27 cellular contexts compared by ENCODE assay signal in the genomic region with DNA sequence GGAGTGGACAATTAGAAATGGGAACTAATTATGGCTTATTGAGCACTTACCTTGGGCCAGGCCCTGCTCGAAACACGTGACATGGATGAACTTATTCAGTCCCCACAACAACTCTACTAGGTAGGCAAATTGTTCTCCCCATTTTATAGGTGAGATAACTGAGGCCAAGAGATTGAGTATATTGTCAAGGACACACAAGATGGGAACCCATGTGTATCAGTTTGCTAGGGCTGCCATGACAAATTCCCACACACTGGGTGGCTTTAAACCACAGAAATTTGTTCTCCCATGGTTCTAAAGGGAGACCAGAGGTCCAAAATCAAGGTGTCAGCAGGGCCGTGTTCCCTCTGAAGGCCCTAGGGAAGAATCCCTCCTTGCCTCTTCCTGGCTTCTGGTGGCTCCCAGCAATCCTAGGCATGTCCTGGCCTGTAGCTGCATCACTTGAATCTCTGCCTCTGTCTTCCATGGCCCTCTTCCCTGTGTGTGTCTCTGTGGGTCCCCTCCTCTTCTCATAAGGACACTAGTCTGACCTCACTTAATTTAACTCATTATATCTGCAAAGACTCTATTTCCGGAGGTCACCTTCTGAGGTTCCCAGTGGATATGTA.
DNase-seq lines count a peak whose midpoint lies in the region; ATAC-seq, FAIRE-seq and TF ChIP-seq lines count a peak whose summit lies in the region.
"Had no signal": no experiment of that assay in that cellular context is flagged by ENCODE, and none has a peak within 500 bp of the region (broad histone marks: within the 10 kb centered on the region; RNA-seq: fewer than 3 reads in every experiment).

No MANE protein-coding gene starts in this region.

- WGBS in mesendoderm (ENCODE audit: extremely low coverage, insufficient coverage, low lambda C conversion rate): no CpG with 5 or more reads among the region's 4 CpGs
- 96 to 98% methylated on average over 4 of the region's 4 CpGs for WGBS in pancreas, 2 donors

- peak overlapping the region; percentile 31 to 84 for H3K27ac Mint-ChIP-seq in natural killer cell treated with Interleukin-12 subunit alpha and Interleukin-12 subunit beta and Interleukin-15 and Interleukin-18, amount 100 ng/mL, for 72 hours
- peak overlapping the region in 1 of 2 donors; percentile 12 for H3K27ac Mint-ChIP-seq in natural killer cell
- H3K27ac Mint-ChIP-seq: activated CD8-positive, alpha-beta T cell treated with anti-CD3 and anti-CD28 coated beads, Interleukin-2, amount 10 ng/mL, durations not matched to agents 7 days and 5 days; activated naive CD8-positive, alpha-beta T cell treated with anti-CD3 and anti-CD28 coated beads, Interleukin-2, amount 50 U/mL, for 24 hours; B cell had no signal

- TF ChIP-seq CTCF in natural killer cell (IDR thresholded peaks at IDR 0.05): no peak
- no peak for TF ChIP-seq CTCF in bronchial epithelial cell (IDR thresholded peaks at IDR 0.05; ENCODE audit: insufficient read depth, low read length, severe bottlenecking)
- no peak for TF ChIP-seq CTCF in colonic mucosa (IDR thresholded peaks at IDR 0.05)
- no peak for TF ChIP-seq CTCF in pancreas (IDR thresholded peaks at IDR 0.05)

- H3K27ac ChIP-seq in mesendoderm (ENCODE audit: low read depth, low read length) (no peak overlapping the region), colonic mucosa (no peak overlapping the region), pancreas (no peak overlapping the region)
- H3K27ac ChIP-seq: heart right ventricle, SK-N-MC, transverse colon had no signal

- no peak overlapping the region for H3K18ac ChIP-seq in mesendoderm (ENCODE audit: low read length)

- no peak overlapping the region for H2AK5ac ChIP-seq in mesendoderm (ENCODE audit: low read length)

- no peaks in the 10 kb centered on the region for H3K79me2 ChIP-seq in mesendoderm (ENCODE audit: control insufficient read depth, insufficient read depth, low read length)

- H3K9ac ChIP-seq in mesendoderm (ENCODE audit: low read length) (no peak overlapping the region), colonic mucosa (ENCODE audit: low read depth in 2 of 2, low read length in 2 of 2) (no peak overlapping the region)

- DNase-seq in natural killer cell treated with Interleukin-12 subunit alpha and Interleukin-12 subunit beta and Interleukin-15 and Interleukin-18, amount 100 ng/mL, for 72 hours (ENCODE audit: low spot score): no peak
- DNase-seq in natural killer cell (no peak), bronchial epithelial cell (ENCODE audit: low read depth) (peak; percentile 61), mesendoderm (no peak), colonic mucosa (no peak), NCI-H69 (lab: John Stamatoyannopoulos, UW) (no peak), pancreas (no peak), kidney glomerular epithelial cell (lab: John Stamatoyannopoulos, UW) (no peak)
- DNase-seq: activated CD8-positive, alpha-beta T cell treated with anti-CD3 and anti-CD28 coated beads, Interleukin-2, amount 10 ng/mL, durations not matched to agents 7 days and 5 days; activated gamma-delta T cell; activated naive CD8-positive, alpha-beta T cell treated with anti-CD3 and anti-CD28 coated beads, Interleukin-2, amount 50 U/mL, for 24 hours; effector CD8-positive, alpha-beta T cell; foreskin fibroblast; heart right ventricle; IMR-90; left colon; NCI-H1092 treated with DMSO at 0.1 percent for 48 hours; NCI-H187; RPMI8226; small intestine; stimulated activated CD4-positive, alpha-beta T cell treated with anti-CD3 and anti-CD28 coated beads, Interleukin-1b, Interleukin-23, amount 100 ng/mL, for 48 hours; stimulated activated CD8-positive, alpha-beta memory T cell treated with anti-CD3 and anti-CD28 coated beads, Interleukin-4, amount 100 ng/mL, for 48 hours; transverse colon had no signal

- no peak overlapping the region for H4K5ac ChIP-seq in mesendoderm (ENCODE audit: low read length)

- peak overlapping the region; percentile 22 for H3K56ac ChIP-seq in mesendoderm (ENCODE audit: low read length)

- FAIRE-seq in bronchial epithelial cell (lab: Jason Lieb, UNC): no peak
- no peak for FAIRE-seq in pancreas (lab: Jason Lieb, UNC)
- FAIRE-seq: G401.6, small intestine had no signal

- H3K36me3 ChIP-seq in bronchial epithelial cell (ENCODE audit: control insufficient read depth, insufficient read depth, low read length) (no peaks in the 10 kb centered on the region), mesendoderm (ENCODE audit: control insufficient read depth, insufficient read depth, low read length) (no peaks in the 10 kb centered on the region), colonic mucosa (no peaks in the 10 kb centered on the region), pancreas (no peaks in the 10 kb centered on the region)
- H3K36me3 ChIP-seq: heart right ventricle, transverse colon had no signal

- H2BK120ac ChIP-seq in mesendoderm (ENCODE audit: low read depth, low read length): no peak overlapping the region

- intact Hi-C loops in natural killer cell (cut with micrococcal nuclease) (no loop called here), colonic mucosa (cut with DNase I) (no loop called here), pancreas (cut with DNase I) (no loop called here)

- H3K4me3 Mint-ChIP-seq in natural killer cell treated with Interleukin-12 subunit alpha and Interleukin-12 subunit beta and Interleukin-15 and Interleukin-18, amount 100 ng/mL, for 72 hours: peak overlapping the region; percentile 25
- no peak overlapping the region for H3K4me3 Mint-ChIP-seq in natural killer cell
- H3K4me3 Mint-ChIP-seq: activated CD8-positive, alpha-beta T cell treated with anti-CD3 and anti-CD28 coated beads, Interleukin-2, amount 10 ng/mL, durations not matched to agents 7 days and 5 days; activated naive CD8-positive, alpha-beta T cell treated with anti-CD3 and anti-CD28 coated beads, Interleukin-2, amount 50 U/mL, for 24 hours; B cell; T-helper 1 cell treated with Interleukin-12 subunit alpha and Interleukin-12 subunit beta and Interleukin-4 antibody, amounts not matched to agents 30 μg/mL and 1 μg/mL, for 36 hours had no signal

- ATAC-seq in natural killer cell treated with Interleukin-12 subunit alpha and Interleukin-12 subunit beta and Interleukin-15 and Interleukin-18, amount 100 ng/mL, for 72 hours: no peak
- no peak for ATAC-seq in natural killer cell
- ATAC-seq in pancreas: no peak
- ATAC-seq: activated CD8-positive, alpha-beta T cell treated with anti-CD3 and anti-CD28 coated beads, Interleukin-2, amount 10 ng/mL, durations not matched to agents 7 days and 5 days; activated naive CD8-positive, alpha-beta T cell treated with anti-CD3 and anti-CD28 coated beads, Interleukin-2, amount 50 U/mL, for 24 hours; left colon had no signal

- H4K8ac ChIP-seq in mesendoderm (ENCODE audit: low read depth, low read length): no peak overlapping the region

- H3K4me1 ChIP-seq in mesendoderm (ENCODE audit: control insufficient read depth, low read depth, low read length) (no peaks in the 10 kb centered on the region), colonic mucosa (no peaks in the 10 kb centered on the region), pancreas (no peaks in the 10 kb centered on the region)

- no peaks in the 10 kb centered on the region for H3K9me3 Mint-ChIP-seq in natural killer cell treated with Interleukin-12 subunit alpha and Interleukin-12 subunit beta and Interleukin-15 and Interleukin-18, amount 100 ng/mL, for 72 hours
- no peaks in the 10 kb centered on the region for H3K9me3 Mint-ChIP-seq in natural killer cell
- H3K9me3 Mint-ChIP-seq: activated naive CD8-positive, alpha-beta T cell treated with anti-CD3 and anti-CD28 coated beads, Interleukin-2, amount 50 U/mL, for 24 hours; T-helper 1 cell treated with Interleukin-12 subunit alpha and Interleukin-12 subunit beta and Interleukin-4 antibody, amounts not matched to agents 30 μg/mL and 1 μg/mL, for 36 hours had no signal

- no peak overlapping the region for H3K4me2 ChIP-seq in mesendoderm (ENCODE audit: low read length)

- H2BK15ac ChIP-seq in mesendoderm (replicated peaks; ENCODE audit: low read depth): no peak overlapping the region

- H2BK5ac ChIP-seq in mesendoderm (ENCODE audit: low read length): no peak overlapping the region

- peaks cover 64 to 66% of the 10 kb centered on the region in 2 donors for H3K4me1 Mint-ChIP-seq in natural killer cell treated with Interleukin-12 subunit alpha and Interleukin-12 subunit beta and Interleukin-15 and Interleukin-18, amount 100 ng/mL, for 72 hours (ENCODE audit: low read depth in 2 of 2)
- H3K4me1 Mint-ChIP-seq in natural killer cell: peaks cover 74 to 79% of the 10 kb centered on the region in 2 donors

- H3K4me3 ChIP-seq in bronchial epithelial cell (ENCODE audit: low read depth, low read length) (no peak overlapping the region), mesendoderm (ENCODE audit: low read length) (no peak overlapping the region), colonic mucosa (no peak overlapping the region), pancreas (no peak overlapping the region)
- H3K4me3 ChIP-seq: heart right ventricle, SK-N-MC, transverse colon had no signal

- H3K9me3 ChIP-seq in colonic mucosa: no peaks in the 10 kb centered on the region
- H3K9me3 ChIP-seq in pancreas: no peaks in the 10 kb centered on the region
- H3K9me3 ChIP-seq: heart right ventricle, transverse colon had no signal

- no peak overlapping the region for H3K4ac ChIP-seq in mesendoderm (ENCODE audit: low read depth, low read length)

- H3K27me3 Mint-ChIP-seq in natural killer cell treated with Interleukin-12 subunit alpha and Interleukin-12 subunit beta and Interleukin-15 and Interleukin-18, amount 100 ng/mL, for 72 hours: no peaks in the 10 kb centered on the region
- no peaks in the 10 kb centered on the region for H3K27me3 Mint-ChIP-seq in natural killer cell (ENCODE audit: low read depth in 2 of 2)
- H3K27me3 Mint-ChIP-seq: activated naive CD8-positive, alpha-beta T cell treated with anti-CD3 and anti-CD28 coated beads, Interleukin-2, amount 50 U/mL, for 24 hours; B cell had no signal

- H3K23ac ChIP-seq in mesendoderm (ENCODE audit: low read length): no peak overlapping the region

- peaks cover 6% of the 10 kb centered on the region for H3K36me3 Mint-ChIP-seq in natural killer cell treated with Interleukin-12 subunit alpha and Interleukin-12 subunit beta and Interleukin-15 and Interleukin-18, amount 100 ng/mL, for 72 hours
- no peaks in the 10 kb centered on the region for H3K36me3 Mint-ChIP-seq in natural killer cell

- no peaks in the 10 kb centered on the region for H3K27me3 ChIP-seq in bronchial epithelial cell (ENCODE audit: control insufficient read depth, insufficient read depth, low read length)
- no peaks in the 10 kb centered on the region for H3K27me3 ChIP-seq in mesendoderm (ENCODE audit: insufficient read depth, low read length, poor library complexity)
- no peaks in the 10 kb centered on the region for H3K27me3 ChIP-seq in colonic mucosa
- no peaks in the 10 kb centered on the region for H3K27me3 ChIP-seq in pancreas
- H3K27me3 ChIP-seq: heart right ventricle, transverse colon had no signal

- H3K79me1 ChIP-seq in mesendoderm (ENCODE audit: low read length): peaks cover 2% of the 10 kb centered on the region
